1 cellular context compared by ENCODE assay signal in genomic region chr10:132376394-132376851, GRCh38.
TF ChIP-seq lines count a peak whose summit lies in the region.

No MANE protein-coding gene starts in this region.

TF ChIP-seq in HepG2, 621 proteins besides CTCF, POLR2A, EP300 and RAD21:
- peak; percentile 57; the same call in 1 of the 2 replicates for TF ChIP-seq ZBTB33 (CRISPR knock-in tag; IDR thresholded peaks at IDR 0.05)
- TF ChIP-seq ZNF652 (CRISPR knock-in tag; IDR thresholded peaks at IDR 0.05; ENCODE audit: borderline replicate concordance, low read depth) = no peak
